Comparison of ENCODE assay signal across 1 cellular context in the genomic region with DNA sequence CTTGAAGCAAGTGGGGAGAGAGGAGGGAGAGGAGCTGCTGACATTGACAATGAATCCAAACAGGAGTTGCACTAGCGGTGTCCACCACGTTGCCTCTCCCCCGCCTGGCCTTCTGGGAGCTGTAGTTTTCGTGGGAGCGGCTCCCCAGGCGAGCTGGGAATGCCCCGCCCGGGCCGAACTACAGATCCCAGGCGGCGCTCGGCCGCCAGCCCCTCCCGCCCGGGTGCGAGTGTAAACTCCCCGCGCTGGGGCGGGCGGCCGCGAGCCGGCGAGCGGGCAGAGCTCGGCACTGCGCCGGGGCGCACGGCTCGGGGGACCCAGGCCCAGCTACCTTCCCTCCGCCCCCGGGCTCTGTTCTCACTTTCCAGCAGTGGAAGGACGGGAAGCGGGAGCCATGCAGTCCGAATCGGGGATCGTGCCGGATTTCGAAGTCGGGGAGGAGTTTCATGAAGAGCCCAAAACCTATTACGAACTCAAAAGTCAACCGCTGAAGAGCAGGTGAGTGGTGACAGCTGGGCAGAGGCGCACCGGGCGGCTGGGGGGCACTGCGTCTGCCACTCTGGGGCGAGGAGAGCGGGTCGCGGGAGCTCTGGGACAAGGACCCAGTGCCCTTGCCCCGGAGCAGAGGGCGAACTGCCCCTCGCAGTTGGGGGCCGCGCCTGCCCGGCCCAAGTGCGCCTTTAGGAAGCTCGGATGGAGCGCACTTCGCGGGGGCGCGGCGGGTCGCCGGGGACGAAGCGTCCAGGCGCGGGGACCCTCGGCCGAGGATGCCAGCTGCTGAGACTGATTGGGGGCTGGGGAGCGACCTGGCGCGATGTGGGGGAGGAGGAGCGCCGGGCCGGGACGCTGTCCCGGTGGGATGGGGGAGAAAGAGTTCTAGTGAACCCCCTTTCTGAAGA.
A peak's percentile ranks its signal among the peaks of the same experiment; 100 is the strongest.
TF ChIP-seq lines count a peak whose summit lies in the region.

Gene MITF, plus strand, starts transcription at position 261 of the 899 bp plus-strand sequence. Its CDS starts 134 bp downstream, at position 395.

TF ChIP-seq in K562, 482 proteins besides CTCF, POLR2A, EP300 and RAD21 (continued from another document and continues in another):
- TF ChIP-seq TFAM (CRISPR knock-in tag; conservative IDR thresholded peaks at IDR 0.05): no peak
- TF ChIP-seq, protein P1, sequence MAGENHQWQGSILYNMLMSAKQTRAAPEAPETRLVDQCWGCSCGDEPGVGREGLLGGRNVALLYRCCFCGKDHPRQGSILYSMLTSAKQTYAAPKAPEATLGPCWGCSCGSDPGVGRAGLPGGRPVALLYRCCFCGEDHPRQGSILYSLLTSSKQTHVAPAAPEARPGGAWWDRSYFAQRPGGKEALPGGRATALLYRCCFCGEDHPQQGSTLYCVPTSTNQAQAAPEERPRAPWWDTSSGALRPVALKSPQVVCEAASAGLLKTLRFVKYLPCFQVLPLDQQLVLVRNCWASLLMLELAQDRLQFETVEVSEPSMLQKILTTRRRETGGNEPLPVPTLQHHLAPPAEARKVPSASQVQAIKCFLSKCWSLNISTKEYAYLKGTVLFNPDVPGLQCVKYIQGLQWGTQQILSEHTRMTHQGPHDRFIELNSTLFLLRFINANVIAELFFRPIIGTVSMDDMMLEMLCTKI (IDR thresholded peaks at IDR 0.05; ENCODE audit: partially characterized antibody): no peak
- no peak for TF ChIP-seq HES1 (IDR thresholded peaks at IDR 0.05; ENCODE audit: low read depth)
- TF ChIP-seq, protein P2, sequence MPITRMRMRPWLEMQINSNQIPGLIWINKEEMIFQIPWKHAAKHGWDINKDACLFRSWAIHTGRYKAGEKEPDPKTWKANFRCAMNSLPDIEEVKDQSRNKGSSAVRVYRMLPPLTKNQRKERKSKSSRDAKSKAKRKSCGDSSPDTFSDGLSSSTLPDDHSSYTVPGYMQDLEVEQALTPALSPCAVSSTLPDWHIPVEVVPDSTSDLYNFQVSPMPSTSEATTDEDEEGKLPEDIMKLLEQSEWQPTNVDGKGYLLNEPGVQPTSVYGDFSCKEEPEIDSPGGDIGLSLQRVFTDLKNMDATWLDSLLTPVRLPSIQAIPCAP (CRISPR knock-in tag; IDR thresholded peaks at IDR 0.05; ENCODE audit: borderline replicate concordance): no peak
- TF ChIP-seq SNIP1 (IDR thresholded peaks at IDR 0.05; ENCODE audit: low read depth): no peak
- TF ChIP-seq OTX1 (CRISPR knock-in tag; IDR thresholded peaks at IDR 0.05): no peak
- no peak for TF ChIP-seq ZNF124 (CRISPR knock-in tag; IDR thresholded peaks at IDR 0.05)
- no peak for TF ChIP-seq PPARD (CRISPR knock-in tag; IDR thresholded peaks at IDR 0.05)
- no peak for TF ChIP-seq DNMT1 (IDR thresholded peaks at IDR 0.05)
- TF ChIP-seq SMARCA4 (IDR thresholded peaks at IDR 0.05): no peak
- no peak for TF ChIP-seq RBM22 (IDR thresholded peaks at IDR 0.05; ENCODE audit: low read depth, low read length, poor library complexity, severe bottlenecking)
- no peak for TF ChIP-seq ZNF444 (CRISPR knock-in tag; IDR thresholded peaks at IDR 0.05)
- TF ChIP-seq KHSRP (IDR thresholded peaks at IDR 0.05): no peak
- TF ChIP-seq RAD51 (IDR thresholded peaks at IDR 0.05; ENCODE audit: borderline replicate concordance, low read depth): no peak
- no peak for TF ChIP-seq ZFP30 (CRISPR knock-in tag; IDR thresholded peaks at IDR 0.05; ENCODE audit: borderline replicate concordance)
- TF ChIP-seq, protein P3, sequence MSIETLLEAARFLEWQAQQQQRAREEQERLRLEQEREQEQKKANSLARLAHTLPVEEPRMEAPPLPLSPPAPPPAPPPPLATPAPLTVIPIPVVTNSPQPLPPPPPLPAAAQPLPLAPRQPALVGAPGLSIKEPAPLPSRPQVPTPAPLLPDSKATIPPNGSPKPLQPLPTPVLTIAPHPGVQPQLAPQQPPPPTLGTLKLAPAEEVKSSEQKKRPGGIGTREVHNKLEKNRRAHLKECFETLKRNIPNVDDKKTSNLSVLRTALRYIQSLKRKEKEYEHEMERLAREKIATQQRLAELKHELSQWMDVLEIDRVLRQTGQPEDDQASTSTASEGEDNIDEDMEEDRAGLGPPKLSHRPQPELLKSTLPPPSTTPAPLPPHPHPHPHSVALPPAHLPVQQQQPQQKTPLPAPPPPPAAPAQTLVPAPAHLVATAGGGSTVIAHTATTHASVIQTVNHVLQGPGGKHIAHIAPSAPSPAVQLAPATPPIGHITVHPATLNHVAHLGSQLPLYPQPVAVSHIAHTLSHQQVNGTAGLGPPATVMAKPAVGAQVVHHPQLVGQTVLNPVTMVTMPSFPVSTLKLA (conservative IDR thresholded peaks at IDR 0.05): peak; percentile 97 to 98
- TF ChIP-seq, protein P4, sequence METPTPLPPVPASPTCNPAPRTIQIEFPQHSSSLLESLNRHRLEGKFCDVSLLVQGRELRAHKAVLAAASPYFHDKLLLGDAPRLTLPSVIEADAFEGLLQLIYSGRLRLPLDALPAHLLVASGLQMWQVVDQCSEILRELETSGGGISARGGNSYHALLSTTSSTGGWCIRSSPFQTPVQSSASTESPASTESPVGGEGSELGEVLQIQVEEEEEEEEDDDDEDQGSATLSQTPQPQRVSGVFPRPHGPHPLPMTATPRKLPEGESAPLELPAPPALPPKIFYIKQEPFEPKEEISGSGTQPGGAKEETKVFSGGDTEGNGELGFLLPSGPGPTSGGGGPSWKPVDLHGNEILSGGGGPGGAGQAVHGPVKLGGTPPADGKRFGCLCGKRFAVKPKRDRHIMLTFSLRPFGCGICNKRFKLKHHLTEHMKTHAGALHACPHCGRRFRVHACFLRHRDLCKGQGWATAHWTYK (CRISPR knock-in tag; IDR thresholded peaks at IDR 0.05): no peak
- no peak for TF ChIP-seq DLX4 (CRISPR knock-in tag; IDR thresholded peaks at IDR 0.05)
- no peak for TF ChIP-seq TAF15 (IDR thresholded peaks at IDR 0.05; ENCODE audit: low read depth, low read length)
- no peak for TF ChIP-seq REST (CRISPR knock-in tag; IDR thresholded peaks at IDR 0.05; ENCODE audit: low read depth)
- no peak for TF ChIP-seq PCBP1 (IDR thresholded peaks at IDR 0.05; ENCODE audit: low read depth, low read length, poor library complexity, severe bottlenecking)
- TF ChIP-seq, protein P5, sequence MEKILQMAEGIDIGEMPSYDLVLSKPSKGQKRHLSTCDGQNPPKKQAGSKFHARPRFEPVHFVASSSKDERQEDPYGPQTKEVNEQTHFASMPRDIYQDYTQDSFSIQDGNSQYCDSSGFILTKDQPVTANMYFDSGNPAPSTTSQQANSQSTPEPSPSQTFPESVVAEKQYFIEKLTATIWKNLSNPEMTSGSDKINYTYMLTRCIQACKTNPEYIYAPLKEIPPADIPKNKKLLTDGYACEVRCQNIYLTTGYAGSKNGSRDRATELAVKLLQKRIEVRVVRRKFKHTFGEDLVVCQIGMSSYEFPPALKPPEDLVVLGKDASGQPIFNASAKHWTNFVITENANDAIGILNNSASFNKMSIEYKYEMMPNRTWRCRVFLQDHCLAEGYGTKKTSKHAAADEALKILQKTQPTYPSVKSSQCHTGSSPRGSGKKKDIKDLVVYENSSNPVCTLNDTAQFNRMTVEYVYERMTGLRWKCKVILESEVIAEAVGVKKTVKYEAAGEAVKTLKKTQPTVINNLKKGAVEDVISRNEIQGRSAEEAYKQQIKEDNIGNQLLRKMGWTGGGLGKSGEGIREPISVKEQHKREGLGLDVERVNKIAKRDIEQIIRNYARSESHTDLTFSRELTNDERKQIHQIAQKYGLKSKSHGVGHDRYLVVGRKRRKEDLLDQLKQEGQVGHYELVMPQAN (IDR thresholded peaks at IDR 0.05; ENCODE audit: borderline replicate concordance): peak; percentile 10; the same call in 1 of the 2 replicates
- no peak; the same call in 1 of the 2 replicates for TF ChIP-seq CTBP1 (IDR thresholded peaks at IDR 0.05; ENCODE audit: borderline replicate concordance)
- no peak for TF ChIP-seq NR2C2 (CRISPR knock-in tag; IDR thresholded peaks at IDR 0.05)
- peak; percentile 51; the same call in 1 of the 2 replicates for TF ChIP-seq NR2C2 (tag; IDR thresholded peaks at IDR 0.05)
- TF ChIP-seq MCM5 (IDR thresholded peaks at IDR 0.05; ENCODE audit: low read depth): no peak
- no peak for TF ChIP-seq POU5F1 (IDR thresholded peaks at IDR 0.05; ENCODE audit: borderline replicate concordance, low read depth, low read length, partially characterized antibody)
- no peak for TF ChIP-seq TRIM24 (IDR thresholded peaks at IDR 0.05)
- TF ChIP-seq MECOM (CRISPR knock-in tag; IDR thresholded peaks at IDR 0.05): no peak
- TF ChIP-seq POLR3G (IDR thresholded peaks at IDR 0.05; ENCODE audit: extremely low read depth, insufficient read length, insufficient replicate concordance): no peak
- TF ChIP-seq GABPB2 (CRISPR knock-in tag; conservative IDR thresholded peaks at IDR 0.05): no peak
- TF ChIP-seq STAG1 (CRISPR knock-in tag; IDR thresholded peaks at IDR 0.05; ENCODE audit: borderline replicate concordance): no peak
- TF ChIP-seq TRIM25 (IDR thresholded peaks at IDR 0.05; ENCODE audit: borderline replicate concordance): no peak
- TF ChIP-seq ELF4 (CRISPR knock-in tag; IDR thresholded peaks at IDR 0.05): no peak
- TF ChIP-seq RBM34 (IDR thresholded peaks at IDR 0.05; ENCODE audit: borderline replicate concordance, insufficient read depth, low read length): no peak
- TF ChIP-seq NCOA4 (IDR thresholded peaks at IDR 0.05; ENCODE audit: partially characterized antibody): no peak
- TF ChIP-seq E2F6 (IDR thresholded peaks at IDR 0.05; ENCODE audit: borderline replicate concordance in 1 of 2, extremely low read depth in 1 of 2, insufficient read depth in 1 of 2, insufficient read length in 1 of 2, low read depth in 1 of 2, low read length in 1 of 2, poor library complexity in 1 of 2, severe bottlenecking in 1 of 2): peak in 1 of 2 experiments; percentile 65
- TF ChIP-seq ADNP (tag; IDR thresholded peaks at IDR 0.05): no peak
- TF ChIP-seq CBX5 (IDR thresholded peaks at IDR 0.05; ENCODE audit: borderline replicate concordance, low read depth): no peak
- no peak for TF ChIP-seq YBX1 (IDR thresholded peaks at IDR 0.05)
- no peak for TF ChIP-seq SRSF1 (IDR thresholded peaks at IDR 0.05; ENCODE audit: low read depth, low read length)
- TF ChIP-seq, protein P6, sequence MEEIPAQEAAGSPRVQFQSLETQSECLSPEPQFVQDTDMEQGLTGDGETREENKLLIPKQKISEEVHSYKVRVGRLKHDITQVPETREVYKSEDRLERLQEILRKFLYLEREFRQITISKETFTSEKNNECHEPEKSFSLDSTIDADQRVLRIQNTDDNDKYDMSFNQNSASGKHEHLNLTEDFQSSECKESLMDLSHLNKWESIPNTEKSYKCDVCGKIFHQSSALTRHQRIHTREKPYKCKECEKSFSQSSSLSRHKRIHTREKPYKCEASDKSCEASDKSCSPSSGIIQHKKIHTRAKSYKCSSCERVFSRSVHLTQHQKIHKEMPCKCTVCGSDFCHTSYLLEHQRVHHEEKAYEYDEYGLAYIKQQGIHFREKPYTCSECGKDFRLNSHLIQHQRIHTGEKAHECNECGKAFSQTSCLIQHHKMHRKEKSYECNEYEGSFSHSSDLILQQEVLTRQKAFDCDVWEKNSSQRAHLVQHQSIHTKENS (CRISPR knock-in tag; IDR thresholded peaks at IDR 0.05): no peak
